Comparison of ENCODE assay signal across 16 cellular contexts in genomic region chr2:225995788-225996476, GRCh38.
A peak's percentile ranks its signal among the peaks of the same experiment; 100 is the strongest.
DNase-seq lines count a peak whose midpoint lies in the region; ATAC-seq, FAIRE-seq and TF ChIP-seq lines count a peak whose summit lies in the region.
"Had no signal": no experiment of that assay in that cellular context is flagged by ENCODE, and none has a peak within 500 bp of the region (broad histone marks: within the 10 kb centered on the region; RNA-seq: fewer than 3 reads in every experiment).

No MANE protein-coding gene starts in this region.

- H3K4me1 Mint-ChIP-seq in GM23338 = no peaks in the 10 kb centered on the region
- H3K4me1 Mint-ChIP-seq: activated naive CD8-positive, alpha-beta T cell treated with anti-CD3 and anti-CD28 coated beads, Interleukin-2, amount 10 ng/mL, durations not matched to agents 7 days and 5 days; stimulated activated naive B cell treated with anti-CD40 and anti-IgM and Interleukin-4, amounts not matched to agents 10 μg/mL and 1 μg/mL and 100 μg/mL, for 72 hours had no signal

- no peak for TF ChIP-seq POLR2A in A549 (IDR thresholded peaks at IDR 0.05; ENCODE audit: low read length)

- H4K20me1 ChIP-seq in hepatocyte (ENCODE audit: insufficient read depth, poor library complexity, severe bottlenecking) = no peaks in the 10 kb centered on the region
- no peaks in the 10 kb centered on the region for H4K20me1 ChIP-seq in GM23338 (replicated peaks; ENCODE audit: insufficient read depth)
- H4K20me1 ChIP-seq: BLaER1 had no signal

- no peaks in the 10 kb centered on the region for H3K36me3 Mint-ChIP-seq in GM23338 (ENCODE audit: low read depth)
- H3K36me3 Mint-ChIP-seq: activated naive CD8-positive, alpha-beta T cell treated with anti-CD3 and anti-CD28 coated beads, Interleukin-2, amount 10 ng/mL, durations not matched to agents 7 days and 5 days; stimulated activated naive B cell treated with anti-CD40 and anti-IgM and Interleukin-4, amounts not matched to agents 10 μg/mL and 1 μg/mL and 100 μg/mL, for 72 hours had no signal

- H3F3A ChIP-seq in GM23338 (replicated peaks; ENCODE audit: low read depth) = no peaks in the 10 kb centered on the region

- no peak overlapping the region for H3K4me3 ChIP-seq in A549
- H3K4me3 ChIP-seq in brain microvascular endothelial cell (ENCODE audit: low read depth, low read length) = no peak overlapping the region
- H3K4me3 ChIP-seq in hepatocyte = no peak overlapping the region
- no peak overlapping the region for H3K4me3 ChIP-seq in GM23338
- H3K4me3 ChIP-seq: BLaER1 had no signal

- DNase-seq in A549 (ENCODE audit: low read depth in 1 of 2, low spot score in 1 of 2) (no peak), HCEC 1CT (peak; percentile 63), brain microvascular endothelial cell (peak; percentile 62), hepatocyte (ENCODE audit: low spot score) (no peak), GOT3 (lab: John Stamatoyannopoulos, UW) (no peak), GM23338 (ENCODE audit: low spot score) (no peak), frontal cortex (ENCODE audit: low spot score in 2 of 2) (no peak), NCI-H345 (lab: John Stamatoyannopoulos, UW) (no peak)
- DNase-seq: activated naive CD8-positive, alpha-beta T cell treated with anti-CD3 and anti-CD28 coated beads, Interleukin-2, amount 10 ng/mL, durations not matched to agents 7 days and 5 days; hypothalamus; NCI-H2171 treated with DMSO at 0.1 percent for 48 hours; posterior cingulate gyrus; stimulated activated CD4-positive, alpha-beta T cell treated with anti-CD3 and anti-CD28 coated beads, Interleukin-2, amount 100 ng/mL, for 48 hours; stimulated activated naive B cell treated with anti-CD40 and anti-IgM and Interleukin-4, amounts not matched to agents 10 μg/mL and 1 μg/mL and 100 μg/mL, for 72 hours had no signal

- no peaks in the 10 kb centered on the region for H3K9me3 Mint-ChIP-seq in GM23338
- H3K9me3 Mint-ChIP-seq: activated naive CD8-positive, alpha-beta T cell treated with anti-CD3 and anti-CD28 coated beads, Interleukin-2, amount 10 ng/mL, durations not matched to agents 7 days and 5 days; stimulated activated naive B cell treated with anti-CD40 and anti-IgM and Interleukin-4, amounts not matched to agents 10 μg/mL and 1 μg/mL and 100 μg/mL, for 72 hours had no signal

- H3K9me3 ChIP-seq in A549 (no peaks in the 10 kb centered on the region), hepatocyte (ENCODE audit: low read depth) (no peaks in the 10 kb centered on the region)
- H3K9me3 ChIP-seq: BLaER1 had no signal

- TF ChIP-seq RAD21 in A549 (conservative IDR thresholded peaks at IDR 0.05 in 1 of 2, IDR thresholded peaks at IDR 0.05 in 1 of 2) = no peak

- TF ChIP-seq CTCF in A549 (IDR thresholded peaks at IDR 0.05) (no peak), brain microvascular endothelial cell (IDR thresholded peaks at IDR 0.05; ENCODE audit: low read depth, low read length, missing control alignments) (no peak), hepatocyte (IDR thresholded peaks at IDR 0.05; ENCODE audit: poor library complexity) (no peak), GM23338 (conservative IDR thresholded peaks at IDR 0.05; ENCODE audit: low read depth in 2 of 2) (no peak)

- no peaks in the 10 kb centered on the region for H3K36me3 ChIP-seq in brain microvascular endothelial cell (replicated peaks)
- no peaks in the 10 kb centered on the region for H3K36me3 ChIP-seq in hepatocyte (replicated peaks; ENCODE audit: insufficient read depth, low read depth)
- no peaks in the 10 kb centered on the region for H3K36me3 ChIP-seq in GM23338 (ENCODE audit: insufficient read depth)
- H3K36me3 ChIP-seq: BLaER1 had no signal

- no peaks in the 10 kb centered on the region for H3K27me3 ChIP-seq in brain microvascular endothelial cell (replicated peaks)
- no peaks in the 10 kb centered on the region for H3K27me3 ChIP-seq in hepatocyte
- no peaks in the 10 kb centered on the region for H3K27me3 ChIP-seq in GM23338 (ENCODE audit: insufficient read depth)
- H3K27me3 ChIP-seq: BLaER1 had no signal

- no peaks in the 10 kb centered on the region for H3K27me3 Mint-ChIP-seq in GM23338 (ENCODE audit: insufficient read depth, low read depth, poor library complexity)
- H3K27me3 Mint-ChIP-seq: activated naive CD8-positive, alpha-beta T cell treated with anti-CD3 and anti-CD28 coated beads, Interleukin-2, amount 10 ng/mL, durations not matched to agents 7 days and 5 days; stimulated activated naive B cell treated with anti-CD40 and anti-IgM and Interleukin-4, amounts not matched to agents 10 μg/mL and 1 μg/mL and 100 μg/mL, for 72 hours had no signal

- H3K79me2 ChIP-seq in hepatocyte = no peaks in the 10 kb centered on the region
- no peaks in the 10 kb centered on the region for H3K79me2 ChIP-seq in GM23338 (replicated peaks; ENCODE audit: insufficient read depth)

- ATAC-seq in A549 (no peak), GM23338 (no peak)

- H3K27ac ChIP-seq in A549 = no peak overlapping the region
- H3K27ac ChIP-seq in brain microvascular endothelial cell = peak overlapping the region; percentile 53
- H3K27ac ChIP-seq in hepatocyte = no peak overlapping the region
- no peak overlapping the region for H3K27ac ChIP-seq in GM23338 (ENCODE audit: low read depth)
- H3K27ac ChIP-seq: BLaER1, RWPE1 had no signal

- H3K9me2 ChIP-seq in hepatocyte (replicated peaks; ENCODE audit: insufficient read depth) = no peaks in the 10 kb centered on the region
- peaks cover 2% of the 10 kb centered on the region; the same call in 1 of the 2 replicates for H3K9me2 ChIP-seq in GM23338 (ENCODE audit: insufficient read depth)

- H3K27ac Mint-ChIP-seq in GM23338 = no peak overlapping the region
- H3K27ac Mint-ChIP-seq: activated naive CD8-positive, alpha-beta T cell treated with anti-CD3 and anti-CD28 coated beads, Interleukin-2, amount 10 ng/mL, durations not matched to agents 7 days and 5 days; stimulated activated naive B cell treated with anti-CD40 and anti-IgM and Interleukin-4, amounts not matched to agents 10 μg/mL and 1 μg/mL and 100 μg/mL, for 72 hours had no signal

- no peak overlapping the region for H2AFZ ChIP-seq in hepatocyte
- H2AFZ ChIP-seq in GM23338 = no peak overlapping the region

- in situ Hi-C loops in brain microvascular endothelial cell (cut with HindIII; ENCODE audit: low pct_ligation_motif_present, low sequenced_read_pairs) = no loop called here

- H3K4me3 Mint-ChIP-seq in GM23338 = no peak overlapping the region
- H3K4me3 Mint-ChIP-seq: activated naive CD8-positive, alpha-beta T cell treated with anti-CD3 and anti-CD28 coated beads, Interleukin-2, amount 10 ng/mL, durations not matched to agents 7 days and 5 days; stimulated activated naive B cell treated with anti-CD40 and anti-IgM and Interleukin-4, amounts not matched to agents 10 μg/mL and 1 μg/mL and 100 μg/mL, for 72 hours had no signal

- peaks cover 17% of the 10 kb centered on the region; the same call in 2 of the 3 replicates for H3K4me1 ChIP-seq in A549
- H3K4me1 ChIP-seq in hepatocyte (ENCODE audit: insufficient read depth) = peaks cover 4% of the 10 kb centered on the region
- no peaks in the 10 kb centered on the region for H3K4me1 ChIP-seq in GM23338 (ENCODE audit: insufficient read depth)
- H3K4me1 ChIP-seq: BLaER1 had no signal

- FAIRE-seq in A549 (lab: Jason Lieb, UNC) (no peak), frontal cortex (lab: Jason Lieb, UNC) (no peak)

- H3K4me2 ChIP-seq in A549 (peak overlapping the region; percentile 8; the same call in 2 of the 3 replicates), hepatocyte (peak overlapping the region; percentile 39), GM23338 (no peak overlapping the region)
- H3K4me2 ChIP-seq: BLaER1 had no signal

- CTCF ChIA-PET in A549 (lab: Yijun Ruan, JAX) = interaction anchor here (0.6 kb wide), 1 partner anchor 42 kb away, joined by 3 read pairs; no protein-coding TSS in a partner anchor

- WGBS in A549 (ENCODE audit: missing lambda C conversion rate) = 48% methylated on average over 2 of the region's 2 CpGs
- 36% methylated on average over 2 of the region's 2 CpGs for WGBS in hepatocyte (ENCODE audit: low lambda C conversion rate, missing lambda C conversion rate)

- POLR2A ChIA-PET in A549 (lab: Yijun Ruan, JAX) = no interaction called here

- TF ChIP-seq EP300 in A549 (IDR thresholded peaks at IDR 0.05) = no peak

TF ChIP-seq in A549, 52 proteins besides CTCF, POLR2A, EP300 and RAD21 (continues in another document):
- TF ChIP-seq ESRRA (IDR thresholded peaks at IDR 0.05; ENCODE audit: borderline replicate concordance, low read length) (no peak), KDM1A (IDR thresholded peaks at IDR 0.05; ENCODE audit: low read depth) (no peak), ZFP36 (IDR thresholded peaks at IDR 0.05; ENCODE audit: borderline replicate concordance, partially characterized antibody) (no peak), MAFK (IDR thresholded peaks at IDR 0.05; ENCODE audit: partially characterized antibody) (no peak), PBX3 (IDR thresholded peaks at IDR 0.05) (no peak), MYC (IDR thresholded peaks at IDR 0.05; ENCODE audit: borderline replicate concordance, low read length) (no peak)

TF ChIP-seq in GM23338, 12 proteins besides CTCF, POLR2A, EP300 and RAD21 (continues in another document):
- TF ChIP-seq NANOG (IDR thresholded peaks at IDR 0.05; ENCODE audit: borderline replicate concordance) = no peak
- TF ChIP-seq STAT1 (IDR thresholded peaks at IDR 0.05; ENCODE audit: unreplicated experiment) = no peak

Comparison
In these comparisons a context has a peak if more than half of its experiments do, and no peak if none do; other contexts are left out.
1. DNase-seq: peak in HCEC 1CT (single experiment) and brain microvascular endothelial cell (single experiment); none in A549 (0 of 2), hepatocyte (single experiment), GOT3 (single experiment), GM23338 (single experiment), frontal cortex (0 of 2) and NCI-H345 (single experiment).